20 cellular contexts compared by ENCODE assay signal in genomic region chr2:120631241-120631640, GRCh38.
DNase-seq lines count a peak whose midpoint lies in the region; FAIRE-seq and TF ChIP-seq lines count a peak whose summit lies in the region.
"Had no signal": no experiment of that assay in that cellular context is flagged by ENCODE, and none has a peak within 500 bp of the region (broad histone marks: within the 10 kb centered on the region; RNA-seq: fewer than 3 reads in every experiment).

No MANE protein-coding gene starts in this region.

- H3K56ac ChIP-seq in H1 (replicated peaks; ENCODE audit: insufficient read length, low read depth, low read length) = no peak overlapping the region

- DNase-seq in activated effector memory CD4-positive, alpha-beta T cell treated with anti-CD3 and anti-CD28 coated beads, Interleukin-2, amount 50 U/mL, for 16 hours = peak; percentile 55
- no peak for DNase-seq in activated effector memory CD4-positive, alpha-beta T cell treated with Interleukin-2 at 50 U/mL for 16 hours
- DNase-seq in H1 (ENCODE audit: low read depth in 1 of 2, low spot score in 2 of 2) (no peak), neuronal stem cell (ENCODE audit: low spot score) (no peak), NCI-H345 treated with DMSO at 0.1 percent for 48 hours (lab: John Stamatoyannopoulos, UW; ENCODE audit: unreplicated experiment) (no peak), Ammon's horn (ENCODE audit: low spot score) (no peak)
- DNase-seq in activated T-cell treated with anti-CD3 and anti-CD28 coated beads, Interleukin-2, amount 50 U/mL, for 24 hours = no peak
- DNase-seq: AML-193; CD8-positive, alpha-beta T cell; GOT3; NCI-H1417 treated with DMSO at 0.1 percent for 48 hours; NCI-H187 treated with DMSO at 0.1 percent for 48 hours; NCI-H226; NCI-H524 treated with DMSO at 0.1 percent for 48 hours; PC-3; SJCRH30 had no signal

- H2AK5ac ChIP-seq in H1 (ENCODE audit: low read depth, low read length) (no peak overlapping the region), neuronal stem cell (ENCODE audit: low read depth, low read length) (no peak overlapping the region)

- H3K36me3 ChIP-seq in H1 (ENCODE audit: control insufficient read depth in 2 of 4, insufficient read depth in 4 of 4, low read length in 3 of 4) (no peaks in the 10 kb centered on the region), neuronal stem cell (replicated peaks in 1 of 2; ENCODE audit: control insufficient read depth in 2 of 2, insufficient read depth in 2 of 2, low read length in 2 of 2) (no peaks in the 10 kb centered on the region), urinary bladder (ENCODE audit: insufficient read depth) (no peaks in the 10 kb centered on the region)
- H3K36me3 ChIP-seq: SJCRH30 had no signal

- H3K4me2 ChIP-seq in H1 (ENCODE audit: insufficient read depth in 1 of 2, low read depth in 2 of 2, low read length in 2 of 2) (no peak overlapping the region), neuronal stem cell (ENCODE audit: insufficient read depth, low read length, poor library complexity, severe bottlenecking) (no peak overlapping the region)
- H3K4me2 ChIP-seq: KMS-11 had no signal

- H3K18ac ChIP-seq in H1 (ENCODE audit: extremely low read depth, low read length) = no peak overlapping the region
- no peak overlapping the region for H3K18ac ChIP-seq in neuronal stem cell (ENCODE audit: low read length)

- POLR2A ChIA-PET in H1 (lab: Charles Lee; ENCODE audit: partially characterized antibody) = no interaction called here

- no peak overlapping the region for H3K23ac ChIP-seq in H1 (ENCODE audit: insufficient read length)
- H3K23ac ChIP-seq in neuronal stem cell (ENCODE audit: low read depth, low read length, poor library complexity) = no peak overlapping the region

- H2BK5ac ChIP-seq in H1 (ENCODE audit: low read depth, low read length) (no peak overlapping the region), neuronal stem cell (ENCODE audit: low read length) (no peak overlapping the region)

- H3K9me3 Mint-ChIP-seq in activated T-cell treated with anti-CD3 and anti-CD28 coated beads, Interleukin-2, amount 50 U/mL, for 24 hours = no peaks in the 10 kb centered on the region
- H3K9me3 Mint-ChIP-seq: CD8-positive, alpha-beta T cell had no signal

- H3K9me3 ChIP-seq in H1 (ENCODE audit: insufficient read depth in 2 of 2, low read depth in 1 of 2, low read length in 1 of 2) = no peaks in the 10 kb centered on the region
- peaks cover 0 to 2% of the 10 kb centered on the region in 2 donors for H3K9me3 ChIP-seq in neuronal stem cell (replicated peaks in 1 of 2; ENCODE audit: control insufficient read depth in 2 of 2, insufficient read depth in 1 of 2, low read depth in 1 of 2, low read length in 2 of 2)
- H3K9me3 ChIP-seq: SJCRH30 had no signal

- H3K27me3 ChIP-seq in H1 (replicated peaks in 1 of 4; ENCODE audit: control insufficient read depth in 3 of 4, extremely low read depth in 1 of 4, insufficient read depth in 3 of 4, low read length in 3 of 4) (peaks cover 0 to 15% (median 5%) of the 10 kb centered on the region in 4 experiments; a peak in 5 of 7 replicates), neuronal stem cell (ENCODE audit: control insufficient read depth in 3 of 3, insufficient read depth in 3 of 3, low read depth in 1 of 3, low read length in 3 of 3) (peaks cover 0 to 31% (median 0%) of the 10 kb centered on the region in 3 experiments)

- no peak overlapping the region for H3K4ac ChIP-seq in H1 (replicated peaks; ENCODE audit: insufficient read length, low read depth, low read length)
- no peak overlapping the region for H3K4ac ChIP-seq in neuronal stem cell (ENCODE audit: low read length)

- H4K8ac ChIP-seq in H1 (ENCODE audit: extremely low read depth, insufficient read depth, low read length) (no peak overlapping the region), neuronal stem cell (ENCODE audit: low read depth, low read length) (no peak overlapping the region)

- H2BK12ac ChIP-seq in H1 (ENCODE audit: low read depth, low read length) = no peak overlapping the region
- H2BK12ac ChIP-seq in neuronal stem cell (ENCODE audit: low read length) = peak overlapping the region; percentile 28

- H3K36me3 Mint-ChIP-seq in activated T-cell treated with anti-CD3 and anti-CD28 coated beads, Interleukin-2, amount 50 U/mL, for 24 hours (ENCODE audit: low read depth) = no peaks in the 10 kb centered on the region
- H3K36me3 Mint-ChIP-seq: CD8-positive, alpha-beta T cell had no signal

- CTCF ChIA-PET in H1 (lab: Charles Lee; ENCODE audit: partially characterized antibody) = interaction anchor here (0.9 to 2.5 kb wide), 4 partner anchors 18 to 318 kb away, joined by 3 to 13 read pairs (median 6); no protein-coding TSS in a partner anchor

- H4K5ac ChIP-seq in H1 (ENCODE audit: insufficient read length, low read depth, low read length) = no peak overlapping the region

- no peak overlapping the region for H3K4me3 Mint-ChIP-seq in activated T-cell treated with anti-CD3 and anti-CD28 coated beads, Interleukin-2, amount 50 U/mL, for 24 hours
- H3K4me3 Mint-ChIP-seq: CD8-positive, alpha-beta T cell had no signal

- H2BK20ac ChIP-seq in H1 (ENCODE audit: low read length) = no peak overlapping the region

- H2BK120ac ChIP-seq in H1 (replicated peaks; ENCODE audit: low read depth, low read length) (no peak overlapping the region), neuronal stem cell (ENCODE audit: low read depth, low read length) (no peak overlapping the region)

- H3K79me2 ChIP-seq in H1 (ENCODE audit: control insufficient read depth in 1 of 2, insufficient read depth in 2 of 2, low read length in 2 of 2) = no peaks in the 10 kb centered on the region

- peaks cover 0 to 2% of the 10 kb centered on the region in 2 experiments for H4K20me1 ChIP-seq in H1 (replicated peaks in 1 of 2; ENCODE audit: control insufficient read depth in 1 of 2, insufficient read depth in 2 of 2, low read length in 2 of 2)

- H2AFZ ChIP-seq in H1 (ENCODE audit: low read length) = no peak overlapping the region
- no peak overlapping the region for H2AFZ ChIP-seq in neuronal stem cell (ENCODE audit: low read length)

- TF ChIP-seq CTCF in H1 (IDR thresholded peaks at IDR 0.05; ENCODE audit: control extremely low read depth in 1 of 3, insufficient read depth in 1 of 3, low read depth in 1 of 3, low read length in 3 of 3) = no peak

- 98% methylated on average over 4 of the region's 4 CpGs; no CpG with 5 or more reads in 1 of the 2 experiments for WGBS in H1 (ENCODE audit: extremely low coverage in 1 of 2, insufficient coverage in 1 of 2, insufficient read length in 1 of 2, insufficient replicate concordance in 2 of 2, low coverage in 1 of 2, low lambda C conversion rate in 2 of 2, missing lambda C conversion rate in 1 of 2), 2 experiments
- no CpG with 5 or more reads among the region's 4 CpGs for WGBS in neuronal stem cell (ENCODE audit: extremely low coverage in 2 of 2, insufficient read length in 2 of 2, insufficient replicate concordance in 1 of 2), 2 donors
- 75% methylated on average over 4 of the region's 4 CpGs for WGBS in urinary bladder

- FAIRE-seq in H1 (lab: Jason Lieb, UNC) = no peak
- FAIRE-seq: GM12891 had no signal

- TF ChIP-seq EP300 in H1 (IDR thresholded peaks at IDR 0.05; ENCODE audit: borderline replicate concordance in 1 of 2, low read depth in 2 of 2, low read length in 2 of 2) = no peak

- no peaks in the 10 kb centered on the region for H3K27me3 Mint-ChIP-seq in activated T-cell treated with anti-CD3 and anti-CD28 coated beads, Interleukin-2, amount 50 U/mL, for 24 hours

- H3K27ac Mint-ChIP-seq in activated T-cell treated with anti-CD3 and anti-CD28 coated beads, Interleukin-2, amount 50 U/mL, for 24 hours = no peak overlapping the region
- H3K27ac Mint-ChIP-seq: CD8-positive, alpha-beta T cell had no signal

- H3K4me1 ChIP-seq in H1 (replicated peaks in 1 of 4; ENCODE audit: control insufficient read depth in 3 of 4, insufficient read depth in 4 of 4, low read length in 3 of 4) (peaks cover 0 to 4% (median 0%) of the 10 kb centered on the region in 4 experiments; a peak in 1 of 7 replicates), neuronal stem cell (ENCODE audit: control insufficient read depth in 2 of 2, insufficient read depth in 1 of 2, low read depth in 1 of 2, low read length in 2 of 2) (no peaks in the 10 kb centered on the region), urinary bladder (ENCODE audit: insufficient read depth) (no peaks in the 10 kb centered on the region)
- H3K4me1 ChIP-seq: SJCRH30 had no signal

- no peaks in the 10 kb centered on the region for H3K4me1 Mint-ChIP-seq in activated T-cell treated with anti-CD3 and anti-CD28 coated beads, Interleukin-2, amount 50 U/mL, for 24 hours (ENCODE audit: low read depth)

- H3K27ac ChIP-seq in H1 (ENCODE audit: low read depth, low read length) (no peak overlapping the region), neuronal stem cell (replicated peaks; ENCODE audit: low read length) (no peak overlapping the region), urinary bladder (ENCODE audit: low read depth) (peak overlapping the region; percentile 14)
- H3K27ac ChIP-seq: 22Rv1, KMS-11, SJCRH30 had no signal

- TF ChIP-seq POLR2A in H1 (IDR thresholded peaks at IDR 0.05; ENCODE audit: control extremely low read depth in 1 of 2, low read depth in 2 of 2, low read length in 2 of 2) = no peak

- H3K79me1 ChIP-seq in H1 (ENCODE audit: low read depth, low read length) (no peaks in the 10 kb centered on the region), neuronal stem cell (ENCODE audit: low read depth, low read length) (no peaks in the 10 kb centered on the region)

- H3K4me3 ChIP-seq in H1 (ENCODE audit: extremely low read depth in 1 of 4, insufficient read depth in 2 of 4, low read depth in 3 of 4, low read length in 4 of 4) = no peak overlapping the region
- no peak overlapping the region for H3K4me3 ChIP-seq in neuronal stem cell (ENCODE audit: low read length in 2 of 2)
- no peak overlapping the region for H3K4me3 ChIP-seq in urinary bladder (ENCODE audit: low read depth, low read length)
- H3K4me3 ChIP-seq: SJCRH30 had no signal

- H3K23me2 ChIP-seq in H1 (ENCODE audit: low read depth, low read length) = peaks cover 2% of the 10 kb centered on the region; the same call in 1 of the 2 replicates

- H4K91ac ChIP-seq in H1 (replicated peaks; ENCODE audit: insufficient read length, low read length) = no peak overlapping the region
- no peak overlapping the region for H4K91ac ChIP-seq in neuronal stem cell (ENCODE audit: low read depth, low read length, poor library complexity)

- H3K9ac ChIP-seq in H1 (replicated peaks in 1 of 4; ENCODE audit: extremely low read depth in 1 of 4, low read depth in 3 of 4, low read length in 3 of 4) = no peak overlapping the region
- no peak overlapping the region for H3K9ac ChIP-seq in neuronal stem cell (ENCODE audit: low read depth, low read length, poor library complexity)
- H3K9ac ChIP-seq: KMS-11 had no signal

- H2BK15ac ChIP-seq in H1 (ENCODE audit: low read length) (peak overlapping the region; percentile 65; the same call in 1 of the 2 replicates), neuronal stem cell (ENCODE audit: low read length) (no peak overlapping the region)

- H3K14ac ChIP-seq in H1 (ENCODE audit: insufficient read length) (no peak overlapping the region), neuronal stem cell (ENCODE audit: low read length) (no peak overlapping the region)

- TF ChIP-seq RAD21 in H1 (IDR thresholded peaks at IDR 0.05 in 1 of 2, conservative IDR thresholded peaks at IDR 0.05 in 1 of 2; ENCODE audit: low read depth in 2 of 2, low read length in 2 of 2) = no peak

TF ChIP-seq in H1, 55 proteins besides CTCF, POLR2A, EP300 and RAD21 (continues in another document):
- no peak for TF ChIP-seq KDM1A (IDR thresholded peaks at IDR 0.05; ENCODE audit: borderline replicate concordance, low read length)
